Comparison of ENCODE assay signal across 23 cellular contexts in genomic region chr7:122726881-122727280, GRCh38. TPM values are rescaled to one million over a fixed set of nuclear protein-coding genes. Genes with fewer than 3 reads are reported as not detected.
DNase-seq lines count a peak whose midpoint lies in the region; ATAC-seq and TF ChIP-seq lines count a peak whose summit lies in the region.
"Had no signal": no experiment of that assay in that cellular context is flagged by ENCODE, and none has a peak within 500 bp of the region (broad histone marks: within the 10 kb centered on the region; RNA-seq: fewer than 3 reads in every experiment).

No MANE protein-coding gene starts in this region.

- ATAC-seq in GM19467 (IDR thresholded peaks at IDR 0.05; ENCODE audit: unreplicated experiment) = no peak
- no peak for ATAC-seq in activated T-cell treated with anti-CD3 and anti-CD28 coated beads, Interleukin-2, amount 50 U/mL, for 4 hours
- ATAC-seq: CD8-positive, alpha-beta T cell; SK-N-SH treated with all-trans-retinoic acid at 6 μM for 48 hours; T-helper 17 cell had no signal

- no peaks in the 10 kb centered on the region for H4K20me1 ChIP-seq in MM.1S (ENCODE audit: insufficient read depth, low read length)

- intact Hi-C loops in left ventricle myocardium inferior (cut with micrococcal nuclease) (no loop called here), cardiac septum (cut with DNase I) (no loop called here)

- no peaks in the 10 kb centered on the region for H3K9me2 ChIP-seq in MM.1S (replicated peaks; ENCODE audit: insufficient read depth, low read length)

- no peak for DNase-seq in left ventricle myocardium inferior
- no peak for DNase-seq in cardiac septum (ENCODE audit: low spot score)
- DNase-seq in MM.1S = no peak
- DNase-seq in RPMI8226 = peak; percentile 44
- no peak for DNase-seq in activated T-cell treated with anti-CD3 and anti-CD28 coated beads, Interleukin-2, amount 50 U/mL, for 4 hours
- no peak for DNase-seq in NCI-H524 treated with DMSO at 0.1 percent for 48 hours (lab: John Stamatoyannopoulos, UW)
- DNase-seq: Calu3; CD8-positive, alpha-beta T cell; DMS79 treated with DMSO at 0.1 percent for 48 hours; H9; Kasumi-1; MV-4-11; NCI-H2029; NCI-H446; SIG-M5; T-helper 17 cell had no signal

- H3K9ac ChIP-seq in MM.1S (ENCODE audit: low read length) = no peak overlapping the region

- TF ChIP-seq CTCF in left ventricle myocardium inferior (IDR thresholded peaks at IDR 0.05; ENCODE audit: borderline replicate concordance) (no peak), MM.1S (IDR thresholded peaks at IDR 0.05; ENCODE audit: low read length) (no peak)

- peak overlapping the region; percentile 23; the same call in 1 of the 2 replicates for H3K4me2 ChIP-seq in MM.1S (ENCODE audit: low read depth, low read length)

- no peaks in the 10 kb centered on the region for H3K27me3 Mint-ChIP-seq in activated T-cell treated with anti-CD3 and anti-CD28 coated beads, Interleukin-2, amount 50 U/mL, for 4 hours (ENCODE audit: low read depth)
- H3K27me3 Mint-ChIP-seq: B cell, T-helper 17 cell had no signal

- H3K4me3 ChIP-seq in left ventricle myocardium inferior = no peak overlapping the region
- H3K4me3 ChIP-seq in MM.1S (ENCODE audit: low read length) = no peak overlapping the region

- no peaks in the 10 kb centered on the region for H3K4me1 Mint-ChIP-seq in activated T-cell treated with anti-CD3 and anti-CD28 coated beads, Interleukin-2, amount 50 U/mL, for 4 hours (ENCODE audit: low read depth)
- H3K4me1 Mint-ChIP-seq: B cell, T-helper 17 cell had no signal

- H2AFZ ChIP-seq in MM.1S (ENCODE audit: low read length) = no peak overlapping the region

- H3K9me3 ChIP-seq in left ventricle myocardium inferior (replicated peaks) (peaks cover 9% of the 10 kb centered on the region), MM.1S (replicated peaks; ENCODE audit: insufficient read depth, low read length) (no peaks in the 10 kb centered on the region)

- H3K27me3 ChIP-seq in left ventricle myocardium inferior (ENCODE audit: low read depth) = no peaks in the 10 kb centered on the region
- H3K27me3 ChIP-seq in MM.1S (replicated peaks; ENCODE audit: insufficient read depth, low read length) = no peaks in the 10 kb centered on the region

- H3K36me3 ChIP-seq in left ventricle myocardium inferior (no peaks in the 10 kb centered on the region), MM.1S (replicated peaks; ENCODE audit: insufficient read depth, low read length) (no peaks in the 10 kb centered on the region)

- H3K9me3 Mint-ChIP-seq in activated T-cell treated with anti-CD3 and anti-CD28 coated beads, Interleukin-2, amount 50 U/mL, for 4 hours = peaks cover 5% of the 10 kb centered on the region
- H3K9me3 Mint-ChIP-seq: H9 had no signal

- H3K36me3 Mint-ChIP-seq in activated T-cell treated with anti-CD3 and anti-CD28 coated beads, Interleukin-2, amount 50 U/mL, for 4 hours (ENCODE audit: insufficient read depth) = no peaks in the 10 kb centered on the region
- H3K36me3 Mint-ChIP-seq: CD8-positive, alpha-beta T cell had no signal

- no peak overlapping the region for H3K4me3 Mint-ChIP-seq in activated T-cell treated with anti-CD3 and anti-CD28 coated beads, Interleukin-2, amount 50 U/mL, for 4 hours
- H3K4me3 Mint-ChIP-seq: B cell; CD8-positive, alpha-beta T cell; H9; T-helper 17 cell had no signal

- H3K79me2 ChIP-seq in MM.1S (ENCODE audit: low read length) = peaks cover 38% of the 10 kb centered on the region

- H3K27ac ChIP-seq in left ventricle myocardium inferior (replicated peaks) (peak overlapping the region; percentile 68), MM.1S (ENCODE audit: low read length) (no peak overlapping the region)
- H3K27ac ChIP-seq: C4-2B, RWPE1 had no signal

- peaks cover 27% of the 10 kb centered on the region for H3K4me1 ChIP-seq in left ventricle myocardium inferior
- peaks cover 21% of the 10 kb centered on the region for H3K4me1 ChIP-seq in MM.1S (ENCODE audit: low read length)

- H3F3A ChIP-seq in MM.1S (ENCODE audit: insufficient read depth, low read length) = peaks cover 7% of the 10 kb centered on the region; the same call in 1 of the 2 replicates

RNA-seq across cellular contexts. Expression of gene RNF148, which starts 24.2 kb away (rescaled TPM):
- total RNA-seq in left ventricle myocardium inferior = not detected
- total RNA-seq in cardiac septum = 0.48 TPM
- not detected for total RNA-seq in activated T-cell treated with anti-CD3 and anti-CD28 coated beads, Interleukin-2, amount 50 U/mL, for 4 hours
- total RNA-seq: B cell; CD8-positive, alpha-beta T cell; M059J; T-helper 17 cell had no signal

RNA-seq across cellular contexts. Expression of gene RNF133, which starts 28.0 kb away (rescaled TPM):
- 0.41 TPM for total RNA-seq in left ventricle myocardium inferior
- total RNA-seq in cardiac septum = 0.43 TPM
- not detected for total RNA-seq in activated T-cell treated with anti-CD3 and anti-CD28 coated beads, Interleukin-2, amount 50 U/mL, for 4 hours
- total RNA-seq: B cell; CD8-positive, alpha-beta T cell; HT-29; T-helper 17 cell had no signal
